ENCODE assay signal across 25 cellular contexts in genomic region chr6:74170118-74170517, GRCh38.
A peak's percentile ranks its signal among the peaks of the same experiment; 100 is the strongest.
DNase-seq lines count a peak whose midpoint lies in the region; ATAC-seq, FAIRE-seq and TF ChIP-seq lines count a peak whose summit lies in the region.
"Had no signal": no experiment of that assay in that cellular context is flagged by ENCODE, and none has a peak within 500 bp of the region (broad histone marks: within the 10 kb centered on the region; RNA-seq: fewer than 3 reads in every experiment).

No MANE protein-coding gene starts in this region.

- H3K9me3 Mint-ChIP-seq in MCF 10A (ENCODE audit: unreplicated experiment) = no peaks in the 10 kb centered on the region
- peaks cover 0 to 3% (median 0%) of the 10 kb centered on the region in 11 donors for H3K9me3 Mint-ChIP-seq in naive thymus-derived CD4-positive, alpha-beta T cell
- H3K9me3 Mint-ChIP-seq: activated CD4-positive, alpha-beta memory T cell treated with anti-CD3 and anti-CD28 coated beads for 36 hours; activated naive CD4-positive, alpha-beta T cell treated with anti-CD3 and anti-CD28 coated beads, Interleukin-2, amount 10 ng/mL, durations not matched to agents 7 days and 5 days; activated T-cell treated with anti-CD3 and anti-CD28 coated beads, Interleukin-2, amount 50 U/mL, for 4 hours; H9 had no signal

- H3K4me1 Mint-ChIP-seq in MCF 10A (ENCODE audit: insufficient read depth, unreplicated experiment) = peaks cover 5% of the 10 kb centered on the region
- H3K4me1 Mint-ChIP-seq in naive thymus-derived CD4-positive, alpha-beta T cell = no peaks in the 10 kb centered on the region
- H3K4me1 Mint-ChIP-seq: activated naive CD4-positive, alpha-beta T cell treated with anti-CD3 and anti-CD28 coated beads, Interleukin-2, amount 10 ng/mL, durations not matched to agents 7 days and 5 days; CD4-positive, alpha-beta memory T cell; H9; T-helper 17 cell had no signal

- no peak for ATAC-seq in naive thymus-derived CD4-positive, alpha-beta T cell
- ATAC-seq in GM18517 (IDR thresholded peaks at IDR 0.05; ENCODE audit: unreplicated experiment) = no peak
- no peak for ATAC-seq in lower lobe of right lung
- ATAC-seq: activated T-cell treated with anti-CD3 and anti-CD28 coated beads, Interleukin-2, amount 50 U/mL, for 4 hours; natural killer cell treated with Interleukin-12 subunit alpha and Interleukin-12 subunit beta and Interleukin-15 and Interleukin-18, amount 100 ng/mL, for 72 hours; psoas muscle; T-helper 17 cell had no signal

- H2AFZ ChIP-seq in mammary epithelial cell (ENCODE audit: low read depth, low read length) = peak overlapping the region; percentile 54
- no peak overlapping the region for H2AFZ ChIP-seq in keratinocyte (ENCODE audit: control insufficient read depth, low read length)

- H3K4me1 ChIP-seq in mammary epithelial cell (ENCODE audit: insufficient read depth, low read length) = peaks cover 10% of the 10 kb centered on the region
- no peaks in the 10 kb centered on the region for H3K4me1 ChIP-seq in keratinocyte (ENCODE audit: control insufficient read depth, extremely low read depth, insufficient read depth, low read length)
- H3K4me1 ChIP-seq in naive thymus-derived CD4-positive, alpha-beta T cell (ENCODE audit: control insufficient read depth in 2 of 2, insufficient read depth in 2 of 2, low read length in 2 of 2) = no peaks in the 10 kb centered on the region
- no peaks in the 10 kb centered on the region for H3K4me1 ChIP-seq in lower lobe of right lung
- H3K4me1 ChIP-seq: psoas muscle, spleen had no signal

- H3K79me2 ChIP-seq in mammary epithelial cell (ENCODE audit: insufficient read depth, low read length) = no peaks in the 10 kb centered on the region
- no peaks in the 10 kb centered on the region for H3K79me2 ChIP-seq in keratinocyte (ENCODE audit: control insufficient read depth, insufficient read depth, low read length)

- H3K9ac ChIP-seq in mammary epithelial cell (ENCODE audit: insufficient read depth, low read length) = no peak overlapping the region
- no peak overlapping the region for H3K9ac ChIP-seq in keratinocyte (ENCODE audit: control insufficient read depth, extremely low read depth, insufficient read depth, low read length)
- H3K9ac ChIP-seq: KMS-11 had no signal

- DNase-seq in mammary epithelial cell (peak; percentile 76), MCF 10A (ENCODE audit: unreplicated experiment) (no peak), astrocyte of the spinal cord (ENCODE audit: low read depth, low spot score) (peak; percentile 33), keratinocyte (ENCODE audit: low read depth, low spot score) (peak; percentile 2), NCI-H2227 (lab: John Stamatoyannopoulos, UW; ENCODE audit: unreplicated experiment) (no peak), lower lobe of right lung (no peak)
- no peak for DNase-seq in naive thymus-derived CD4-positive, alpha-beta T cell
- DNase-seq: activated CD4-positive, alpha-beta memory T cell treated with anti-CD3 and anti-CD28 coated beads for 36 hours; activated naive CD4-positive, alpha-beta T cell treated with anti-CD3 and anti-CD28 coated beads, Interleukin-2, amount 10 ng/mL, durations not matched to agents 7 days and 5 days; activated T-cell treated with anti-CD3 and anti-CD28 coated beads, Interleukin-2, amount 50 U/mL, for 4 hours; CD4-positive, alpha-beta memory T cell; H9; NCI-H1105 treated with DMSO at 0.1 percent for 48 hours; NCI-H526 treated with DMSO at 0.1 percent for 48 hours; psoas muscle; SIG-M5; spleen; stimulated activated CD8-positive, alpha-beta memory T cell treated with anti-CD3 and anti-CD28 coated beads, Interleukin-4, amount 100 ng/mL, for 48 hours; T-helper 17 cell; WERI-Rb-1 had no signal

- no peaks in the 10 kb centered on the region for H3K9me3 ChIP-seq in mammary epithelial cell (replicated peaks; ENCODE audit: insufficient read depth, low read length)
- H3K9me3 ChIP-seq in keratinocyte (ENCODE audit: control insufficient read depth, low read depth, low read length) = no peaks in the 10 kb centered on the region
- H3K9me3 ChIP-seq in naive thymus-derived CD4-positive, alpha-beta T cell (ENCODE audit: control insufficient read depth in 2 of 3, low read length in 3 of 3) = no peaks in the 10 kb centered on the region
- H3K9me3 ChIP-seq in lower lobe of right lung = no peaks in the 10 kb centered on the region
- H3K9me3 ChIP-seq: psoas muscle, spleen had no signal

- H3K4me3 Mint-ChIP-seq in MCF 10A (ENCODE audit: unreplicated experiment) = no peak overlapping the region
- H3K4me3 Mint-ChIP-seq in naive thymus-derived CD4-positive, alpha-beta T cell = no peak overlapping the region
- H3K4me3 Mint-ChIP-seq: activated CD4-positive, alpha-beta memory T cell treated with anti-CD3 and anti-CD28 coated beads for 36 hours; activated naive CD4-positive, alpha-beta T cell treated with anti-CD3 and anti-CD28 coated beads, Interleukin-2, amount 10 ng/mL, durations not matched to agents 7 days and 5 days; activated T-cell treated with anti-CD3 and anti-CD28 coated beads, Interleukin-2, amount 50 U/mL, for 4 hours; CD4-positive, alpha-beta memory T cell; H9; natural killer cell treated with Interleukin-12 subunit alpha and Interleukin-12 subunit beta and Interleukin-15 and Interleukin-18, amount 100 ng/mL, for 72 hours; T-helper 17 cell had no signal

- WGBS in mammary epithelial cell (ENCODE audit: low coverage, missing lambda C conversion rate) = 0% methylated on average over 2 of the region's 2 CpGs

- H3K27ac Mint-ChIP-seq in MCF 10A (ENCODE audit: low read depth, unreplicated experiment) = no peak overlapping the region
- H3K27ac Mint-ChIP-seq in naive thymus-derived CD4-positive, alpha-beta T cell = no peak overlapping the region
- H3K27ac Mint-ChIP-seq: activated CD4-positive, alpha-beta memory T cell treated with anti-CD3 and anti-CD28 coated beads for 36 hours; activated naive CD4-positive, alpha-beta T cell treated with anti-CD3 and anti-CD28 coated beads, Interleukin-2, amount 10 ng/mL, durations not matched to agents 7 days and 5 days; CD4-positive, alpha-beta memory T cell; H9; natural killer cell treated with Interleukin-12 subunit alpha and Interleukin-12 subunit beta and Interleukin-15 and Interleukin-18, amount 100 ng/mL, for 72 hours; T-helper 17 cell had no signal

- POLR2A ChIA-PET in MCF 10A (lab: Yijun Ruan, JAX) = interaction anchor here (1.3 kb wide), 1 partner anchor 9 kb away, joined by 3 read pairs; no protein-coding TSS in a partner anchor
- POLR2A ChIA-PET in naive thymus-derived CD4-positive, alpha-beta T cell (lab: Charles Lee) = no interaction called here

- H4K20me1 ChIP-seq in mammary epithelial cell (ENCODE audit: insufficient read depth, low read length) (no peaks in the 10 kb centered on the region), keratinocyte (ENCODE audit: control insufficient read depth, extremely low read depth, insufficient read depth, low read length) (no peaks in the 10 kb centered on the region)

- H3K36me3 ChIP-seq in mammary epithelial cell (ENCODE audit: insufficient read depth, low read length) (no peaks in the 10 kb centered on the region), keratinocyte (ENCODE audit: control insufficient read depth in 2 of 2, extremely low read depth in 1 of 2, insufficient read depth in 2 of 2, low read length in 2 of 2) (no peaks in the 10 kb centered on the region), lower lobe of right lung (no peaks in the 10 kb centered on the region)
- no peaks in the 10 kb centered on the region for H3K36me3 ChIP-seq in naive thymus-derived CD4-positive, alpha-beta T cell (ENCODE audit: control insufficient read depth in 2 of 3, insufficient read depth in 3 of 3, low read length in 3 of 3)
- H3K36me3 ChIP-seq: spleen, WERI-Rb-1 had no signal

- CTCF ChIA-PET in mammary epithelial cell (lab: Charles Lee; ENCODE audit: low non-redundant PET) = interaction anchor here (0.5 kb wide), 1 partner anchor 18 kb away, joined by 7 read pairs; no protein-coding TSS in a partner anchor
- CTCF ChIA-PET in MCF 10A (lab: Yijun Ruan, JAX) = interaction anchor here (1.2 kb wide), 1 partner anchor 219 kb away, joined by 3 read pairs; no protein-coding TSS in a partner anchor
- CTCF ChIA-PET in naive thymus-derived CD4-positive, alpha-beta T cell (lab: Charles Lee) = no interaction called here

- no peaks in the 10 kb centered on the region for H3K9me1 ChIP-seq in keratinocyte (ENCODE audit: control insufficient read depth, extremely low read depth, insufficient read depth, low read length)

- in situ Hi-C loops in mammary epithelial cell (cut with MboI; ENCODE audit: low sequenced_read_pairs in 2 of 2) = no loop called here
- in situ Hi-C loops in astrocyte of the spinal cord (cut with HindIII; ENCODE audit: low sequenced_read_pairs) = no loop called here

- H3K4me2 ChIP-seq in mammary epithelial cell (ENCODE audit: insufficient read depth, low read depth, low read length) (peak overlapping the region; percentile 41), keratinocyte (ENCODE audit: control insufficient read depth, extremely low read depth, insufficient read depth, low read depth, low read length) (no peak overlapping the region)
- H3K4me2 ChIP-seq: KMS-11 had no signal

- intact Hi-C loops in mammary epithelial cell (cut with micrococcal nuclease) (no loop called here), MCF 10A (cut with micrococcal nuclease) (no loop called here), lower lobe of right lung (cut with DNase I) (no loop called here)
- intact Hi-C loops in naive thymus-derived CD4-positive, alpha-beta T cell (cut with micrococcal nuclease) = no loop called here

- peak; percentile 83 for FAIRE-seq in keratinocyte (lab: Jason Lieb, UNC)

- H3K27me3 ChIP-seq in mammary epithelial cell (ENCODE audit: insufficient read depth, low read length) = no peaks in the 10 kb centered on the region
- H3K27me3 ChIP-seq in keratinocyte (ENCODE audit: control insufficient read depth, extremely low read depth, insufficient read depth, low read length) = no peaks in the 10 kb centered on the region
- no peaks in the 10 kb centered on the region for H3K27me3 ChIP-seq in naive thymus-derived CD4-positive, alpha-beta T cell (ENCODE audit: control insufficient read depth in 2 of 2, insufficient read depth in 2 of 2, low read length in 2 of 2)
- no peaks in the 10 kb centered on the region for H3K27me3 ChIP-seq in lower lobe of right lung (ENCODE audit: low read depth)
- H3K27me3 ChIP-seq: spleen had no signal

- no peaks in the 10 kb centered on the region for H3K36me3 Mint-ChIP-seq in MCF 10A (ENCODE audit: insufficient read depth, unreplicated experiment)
- H3K36me3 Mint-ChIP-seq in naive thymus-derived CD4-positive, alpha-beta T cell = no peaks in the 10 kb centered on the region
- H3K36me3 Mint-ChIP-seq: activated CD4-positive, alpha-beta memory T cell treated with anti-CD3 and anti-CD28 coated beads for 36 hours; activated naive CD4-positive, alpha-beta T cell treated with anti-CD3 and anti-CD28 coated beads, Interleukin-2, amount 10 ng/mL, durations not matched to agents 7 days and 5 days; CD4-positive, alpha-beta memory T cell; natural killer cell treated with Interleukin-12 subunit alpha and Interleukin-12 subunit beta and Interleukin-15 and Interleukin-18, amount 100 ng/mL, for 72 hours had no signal

- H3K27ac ChIP-seq in mammary epithelial cell (ENCODE audit: insufficient read depth, low read depth, low read length) = no peak overlapping the region
- no peak overlapping the region for H3K27ac ChIP-seq in keratinocyte (ENCODE audit: control insufficient read depth, insufficient read depth, low read length)
- no peak overlapping the region for H3K27ac ChIP-seq in naive thymus-derived CD4-positive, alpha-beta T cell (ENCODE audit: low read depth, low read length)
- H3K27ac ChIP-seq in lower lobe of right lung = no peak overlapping the region
- H3K27ac ChIP-seq: 22Rv1, coronary artery, KMS-11, psoas muscle, spleen, WERI-Rb-1 had no signal

- H3K4me3 ChIP-seq in mammary epithelial cell (replicated peaks in 1 of 3; ENCODE audit: insufficient read depth in 1 of 3, low read depth in 2 of 3, low read length in 3 of 3) (no peak overlapping the region), astrocyte of the spinal cord (ENCODE audit: low read depth, low read length) (no peak overlapping the region), keratinocyte (ENCODE audit: control insufficient read depth in 2 of 3, extremely low read depth in 1 of 3, insufficient read depth in 2 of 3, low read depth in 1 of 3, low read length in 3 of 3) (no peak overlapping the region), lower lobe of right lung (no peak overlapping the region)
- no peak overlapping the region for H3K4me3 ChIP-seq in naive thymus-derived CD4-positive, alpha-beta T cell (ENCODE audit: low read length)
- H3K4me3 ChIP-seq: coronary artery, psoas muscle, spleen had no signal

- no peaks in the 10 kb centered on the region for H3K27me3 Mint-ChIP-seq in MCF 10A (ENCODE audit: insufficient read depth, unreplicated experiment)
- no peaks in the 10 kb centered on the region for H3K27me3 Mint-ChIP-seq in naive thymus-derived CD4-positive, alpha-beta T cell
- H3K27me3 Mint-ChIP-seq: activated CD4-positive, alpha-beta memory T cell treated with anti-CD3 and anti-CD28 coated beads for 36 hours; activated naive CD4-positive, alpha-beta T cell treated with anti-CD3 and anti-CD28 coated beads, Interleukin-2, amount 10 ng/mL, durations not matched to agents 7 days and 5 days; CD4-positive, alpha-beta memory T cell; natural killer cell treated with Interleukin-12 subunit alpha and Interleukin-12 subunit beta and Interleukin-15 and Interleukin-18, amount 100 ng/mL, for 72 hours; T-helper 17 cell had no signal

- BruUV-seq in mammary epithelial cell (replicated peaks; lab: Mats Ljungman, UMichigan) (no TSS peak), MCF 10A (replicated peaks; lab: Mats Ljungman, UMichigan) (no TSS peak)

- TF ChIP-seq CTCF in mammary epithelial cell (conservative IDR thresholded peaks at IDR 0.05 in 1 of 2, IDR thresholded peaks at IDR 0.05 in 1 of 2; ENCODE audit: extremely low read depth in 1 of 2, insufficient read depth in 1 of 2, low read depth in 1 of 2, low read length in 2 of 2) (no peak), MCF 10A (IDR thresholded peaks at IDR 0.05; ENCODE audit: unreplicated experiment) (no peak), astrocyte of the spinal cord (IDR thresholded peaks at IDR 0.05; ENCODE audit: low read depth, low read length) (no peak), keratinocyte (optimal IDR thresholded peaks at IDR 0.05 in 1 of 3, IDR thresholded peaks at IDR 0.05 in 1 of 3, conservative IDR thresholded peaks at IDR 0.05 in 1 of 3; ENCODE audit: extremely low read depth in 1 of 3, insufficient read depth in 2 of 3, low read length in 3 of 3) (no peak), lower lobe of right lung (IDR thresholded peaks at IDR 0.05) (no peak)

- dilution Hi-C loops in mammary epithelial cell (cut with HindIII; ENCODE audit: low sequenced_read_pairs) = no loop called here
- dilution Hi-C loops in keratinocyte (cut with MboI; ENCODE audit: extremely low pct_ligation_motif_present, low sequenced_read_pairs) = no loop called here

Comparison
In these comparisons a context has a peak if more than half of its experiments do, and no peak if none do; other contexts are left out.
1. DNase-seq: peak in mammary epithelial cell (single experiment), astrocyte of the spinal cord (single experiment) and keratinocyte (single experiment); none in MCF 10A (single experiment), naive thymus-derived CD4-positive, alpha-beta T cell (0 of 9), NCI-H2227 (single experiment) and lower lobe of right lung (single experiment).